Comparison of ENCODE assay signal across 1 cellular context in genomic region chr15:36878745-36879262, GRCh38.
TF ChIP-seq lines count a peak whose summit lies in the region.

No MANE protein-coding gene starts in this region.

TF ChIP-seq in HepG2, 621 proteins besides CTCF, POLR2A, EP300 and RAD21:
- no peak for TF ChIP-seq FOXA3 (CRISPR knock-in tag; IDR thresholded peaks at IDR 0.05)
